Comparison of ENCODE assay signal across 8 cellular contexts in the genomic region with DNA sequence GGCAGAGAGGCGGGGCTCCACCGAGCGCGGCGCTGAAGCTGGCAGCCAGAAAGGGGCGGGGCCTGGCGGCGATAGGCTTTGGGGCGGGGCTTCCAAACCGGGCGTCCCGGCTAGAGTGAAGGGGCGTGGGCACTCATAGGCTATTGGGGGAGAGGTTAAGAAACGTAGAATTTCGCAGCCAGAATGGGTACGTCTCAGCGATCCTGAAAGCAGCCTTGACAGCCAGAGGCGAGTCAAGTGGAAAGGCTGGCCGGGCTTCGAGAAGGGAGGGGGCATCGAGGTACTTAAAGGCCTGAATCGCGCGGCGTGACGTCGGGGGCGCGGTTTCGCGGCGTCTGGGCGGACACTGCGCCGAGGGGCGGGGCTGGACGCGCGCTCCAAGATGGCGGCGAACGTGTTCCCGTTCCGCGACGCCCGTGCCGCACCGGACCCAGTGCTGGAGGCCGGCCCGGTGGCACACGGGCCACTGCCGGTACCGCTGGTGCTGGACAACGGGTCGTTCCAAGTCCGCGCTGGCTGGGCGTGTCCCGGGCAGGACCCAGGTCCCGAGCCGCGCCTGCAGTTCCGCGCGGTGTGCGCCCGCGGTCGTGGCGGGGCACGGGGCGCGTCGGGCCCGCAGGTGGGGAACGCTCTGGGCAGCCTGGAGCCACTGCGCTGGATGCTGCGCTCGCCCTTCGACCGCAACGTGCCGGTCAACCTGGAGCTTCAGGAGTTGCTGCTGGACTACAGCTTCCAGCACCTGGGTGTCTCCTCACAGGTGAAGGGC.
DNase-seq lines count a peak whose midpoint lies in the region; ATAC-seq and TF ChIP-seq lines count a peak whose summit lies in the region.

A gene (plus strand): TSS at position 364 of the 766 bp plus-strand sequence. CDS start 19 bp downstream, at position 383.

- peaks cover 19% of the 10 kb centered on the region for H3K36me3 ChIP-seq in BLaER1

- peak within 1 kb of the TSS; percentile 93 for H3K4me3 ChIP-seq in BLaER1
- peak within 1 kb of the TSS; percentile 97 for H3K4me3 ChIP-seq in choroid plexus epithelial cell (ENCODE audit: low read depth, low read length)

- DNase-seq in NCI-H524 (lab: John Stamatoyannopoulos, UW) (peak; percentile 89 to 97), choroid plexus epithelial cell (ENCODE audit: low read depth) (peak; percentile 88)
- peak; percentile 96 to 98 for DNase-seq in activated CD4-positive, alpha-beta T cell treated with anti-CD3 and anti-CD28 coated beads for 4 hours
- DNase-seq in stimulated activated CD4-positive, alpha-beta T cell treated with anti-CD3 and anti-CD28 coated beads, Interleukin-1b, Interleukin-23, amount 100 ng/mL, for 1 hour (ENCODE audit: low read depth in 2 of 2), result peak; percentile 97 to 98

- no peak for TF ChIP-seq CTCF in choroid plexus epithelial cell (conservative IDR thresholded peaks at IDR 0.05; ENCODE audit: low read depth, low read length)

- H3K9ac ChIP-seq in BLaER1, result peak within 1 kb of the TSS; percentile 85

- H3K27ac ChIP-seq in BLaER1 (peak within 1 kb of the TSS; percentile 81), layer of hippocampus (ENCODE audit: low read depth, low read length) (peak within 1 kb of the TSS; percentile 91)

- H3K9me3 ChIP-seq in BLaER1, result no peaks in the 10 kb centered on the region

- peak within 1 kb of the TSS; percentile 93 for H3K4me2 ChIP-seq in BLaER1

- H3K4me1 ChIP-seq in BLaER1, result peaks cover 23% of the 10 kb centered on the region

- no peaks in the 10 kb centered on the region for H3K27me3 ChIP-seq in BLaER1
- H3K27me3 ChIP-seq in layer of hippocampus (ENCODE audit: control insufficient read depth, insufficient read depth, low read length), result no peaks in the 10 kb centered on the region

- peaks cover 29% of the 10 kb centered on the region for H4K20me1 ChIP-seq in BLaER1

- peak; percentile 91 for ATAC-seq in GM19328 (IDR thresholded peaks at IDR 0.05; ENCODE audit: unreplicated experiment)
- peak; percentile 77 for ATAC-seq in HG03460 (IDR thresholded peaks at IDR 0.05; ENCODE audit: unreplicated experiment)

Comparison
In these comparisons a context has a peak if more than half of its experiments do, and no peak if none do; other contexts are left out.
1. Peak in every context shown above with its lines: DNase-seq, ATAC-seq, H3K4me3 ChIP-seq and H3K27ac ChIP-seq.